Comparison of ENCODE assay signal across 8 cellular contexts in genomic region chr12:55718020-55718419, GRCh38. TPM values are rescaled to one million over a fixed set of nuclear protein-coding genes. Genes with fewer than 3 reads are reported as not detected.
A peak's percentile ranks its signal among the peaks of the same experiment; 100 is the strongest.
DNase-seq lines count a peak whose midpoint lies in the region; ATAC-seq and TF ChIP-seq lines count a peak whose summit lies in the region.
"Had no signal": no experiment of that assay in that cellular context is flagged by ENCODE, and none has a peak within 500 bp of the region (broad histone marks: within the 10 kb centered on the region; RNA-seq: fewer than 3 reads in every experiment).

No MANE protein-coding gene starts in this region.

- TF ChIP-seq EP300 in esophagus muscularis mucosa (IDR thresholded peaks at IDR 0.05): no peak

- H3K27ac Mint-ChIP-seq in T-helper 1 cell treated with Interleukin-12 subunit alpha and Interleukin-12 subunit beta and Interleukin-4 antibody, amounts not matched to agents 30 μg/mL and 1 μg/mL, for 36 hours: no peak overlapping the region

- H3K9me3 Mint-ChIP-seq in T-helper 1 cell treated with Interleukin-12 subunit alpha and Interleukin-12 subunit beta and Interleukin-4 antibody, amounts not matched to agents 30 μg/mL and 1 μg/mL, for 36 hours: no peaks in the 10 kb centered on the region

- no peak for DNase-seq in T-helper 1 cell
- no peak for DNase-seq in esophagus muscularis mucosa (ENCODE audit: extremely low spot score)
- DNase-seq in substantia nigra (lab: John Stamatoyannopoulos, UW): no peak
- no peak for DNase-seq in Ammon's horn (ENCODE audit: low spot score)
- DNase-seq: AML-193 had no signal

- peaks cover 0 to 15% (median 0%) of the 10 kb centered on the region in 4 donors for H3K36me3 ChIP-seq in esophagus muscularis mucosa
- H3K36me3 ChIP-seq: ovary had no signal

- WGBS in esophagus muscularis mucosa: 35% methylated on average over 4 of the region's 4 CpGs

- no peaks in the 10 kb centered on the region for H3K27me3 ChIP-seq in esophagus muscularis mucosa
- H3K27me3 ChIP-seq: ovary had no signal

- intact Hi-C loops in esophagus muscularis mucosa (cut with DNase I): no loop called here

- H3K4me1 ChIP-seq in esophagus muscularis mucosa: peaks cover 69 to 94% (median 86%) of the 10 kb centered on the region in 4 donors

- no peak for ATAC-seq in GM19035 (IDR thresholded peaks at IDR 0.05; ENCODE audit: unreplicated experiment)

- H3K27me3 Mint-ChIP-seq in T-helper 1 cell treated with Interleukin-12 subunit alpha and Interleukin-12 subunit beta and Interleukin-4 antibody, amounts not matched to agents 30 μg/mL and 1 μg/mL, for 36 hours (ENCODE audit: low read depth): no peaks in the 10 kb centered on the region

- TF ChIP-seq CTCF in esophagus muscularis mucosa (IDR thresholded peaks at IDR 0.05): no peak

- no peaks in the 10 kb centered on the region for H3K9me3 ChIP-seq in esophagus muscularis mucosa
- H3K9me3 ChIP-seq: ovary had no signal

- H3K36me3 Mint-ChIP-seq in T-helper 1 cell treated with Interleukin-12 subunit alpha and Interleukin-12 subunit beta and Interleukin-4 antibody, amounts not matched to agents 30 μg/mL and 1 μg/mL, for 36 hours (ENCODE audit: low read depth): peaks cover 3% of the 10 kb centered on the region

- peak overlapping the region; percentile 34 for H3K4me3 Mint-ChIP-seq in T-helper 1 cell treated with Interleukin-12 subunit alpha and Interleukin-12 subunit beta and Interleukin-4 antibody, amounts not matched to agents 30 μg/mL and 1 μg/mL, for 36 hours

- peak overlapping the region in 1 of 4 donors; percentile 71 for H3K4me3 ChIP-seq in esophagus muscularis mucosa
- H3K4me3 ChIP-seq: ovary had no signal

- H3K4me1 Mint-ChIP-seq in T-helper 1 cell treated with Interleukin-12 subunit alpha and Interleukin-12 subunit beta and Interleukin-4 antibody, amounts not matched to agents 30 μg/mL and 1 μg/mL, for 36 hours (ENCODE audit: low read depth): peaks cover 26% of the 10 kb centered on the region

- no peak for TF ChIP-seq POLR2A in esophagus muscularis mucosa (IDR thresholded peaks at IDR 0.05; ENCODE audit: low read depth)

- peak overlapping the region; percentile 89 to 100 (median 98) for H3K27ac ChIP-seq in esophagus muscularis mucosa (replicated peaks in 1 of 4)
- peak overlapping the region; percentile 84 for H3K27ac ChIP-seq in substantia nigra (ENCODE audit: low read depth, low read length, poor library complexity, severe bottlenecking)

RNA-seq across cellular contexts. Expression of gene RDH5, which starts 2.2 kb away (rescaled TPM):
- 10 to 100 TPM; 13.8 to 23.0 (median 17.2) TPM for total RNA-seq in esophagus muscularis mucosa

RNA-seq across cellular contexts. Expression of gene BLOC1S1, which starts 2.2 kb away (rescaled TPM):
- 100 to 1,000 TPM; 159 to 253 (median 196) TPM for total RNA-seq in esophagus muscularis mucosa

RNA-seq across cellular contexts. Expression of gene ITGA7, which starts 10.3 kb away (rescaled TPM):
- 100 to 1,000 TPM; 155 to 245 (median 218) TPM for total RNA-seq in esophagus muscularis mucosa

RNA-seq across cellular contexts. Expression of gene CD63, which starts 10.8 kb away (rescaled TPM):
- total RNA-seq in esophagus muscularis mucosa: 1,000 to 10,000 TPM in 1 of 4 donors, 100 to 1,000 TPM in 3; 742 to 1,177 (median 845) TPM

RNA-seq across cellular contexts. Expression of gene GDF11, which starts 24.9 kb away (rescaled TPM):
- total RNA-seq in esophagus muscularis mucosa: 1 to 10 TPM; 1.7 to 9.0 (median 4.9) TPM
